ENCODE assay signal across 1 cellular context in genomic region chr1:244732846-244733450, GRCh38.
TF ChIP-seq lines count a peak whose summit lies in the region.

No MANE protein-coding gene starts in this region.

TF ChIP-seq in HepG2, 621 proteins besides CTCF, POLR2A, EP300 and RAD21 (continued from another document):
- TF ChIP-seq ZNF790 (CRISPR knock-in tag; IDR thresholded peaks at IDR 0.05; ENCODE audit: borderline replicate concordance) (no peak), GFI1 (CRISPR knock-in tag; IDR thresholded peaks at IDR 0.05; ENCODE audit: borderline replicate concordance) (no peak), ZBTB1 (CRISPR knock-in tag; IDR thresholded peaks at IDR 0.05; ENCODE audit: borderline replicate concordance) (no peak)
